ENCODE assay signal across 24 cellular contexts in the genomic region with DNA sequence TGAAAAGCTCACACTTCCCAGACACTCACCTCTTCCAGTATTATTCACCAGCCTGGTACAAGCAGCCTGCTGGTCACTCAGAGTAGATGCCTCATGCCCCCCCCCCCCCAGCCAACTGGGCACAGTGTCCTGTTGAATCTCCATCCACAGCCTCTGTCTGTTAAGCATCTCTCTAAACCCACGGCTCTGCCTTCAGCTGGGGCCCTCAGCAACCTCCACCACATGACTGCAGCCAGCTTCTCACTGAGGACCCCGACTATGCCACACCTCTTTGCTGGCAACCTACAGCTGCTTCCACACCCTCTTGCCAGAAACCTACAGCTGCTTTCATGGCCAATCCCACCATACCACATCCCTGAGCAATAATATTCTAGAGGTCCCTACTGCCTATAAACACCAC.
A peak's percentile ranks its signal among the peaks of the same experiment; 100 is the strongest.
DNase-seq lines count a peak whose midpoint lies in the region; ATAC-seq and TF ChIP-seq lines count a peak whose summit lies in the region.
"Had no signal": no experiment of that assay in that cellular context is flagged by ENCODE, and none has a peak within 500 bp of the region (broad histone marks: within the 10 kb centered on the region; RNA-seq: fewer than 3 reads in every experiment).

No MANE protein-coding gene starts in this region.

- no peak for ATAC-seq in activated CD8-positive, alpha-beta memory T cell treated with anti-CD3 and anti-CD28 coated beads, Interleukin-2, amount 10 ng/mL, durations not matched to agents 7 days and 5 days
- ATAC-seq: K562 had no signal

- TF ChIP-seq POLR2A in vagina (IDR thresholded peaks at IDR 0.05) = no peak

- intact Hi-C loops in colonic mucosa (cut with DNase I) = no loop called here
- intact Hi-C loops in vagina (cut with DNase I) = no loop called here

- no peak overlapping the region for H3K27ac Mint-ChIP-seq in activated CD8-positive, alpha-beta memory T cell treated with anti-CD3 and anti-CD28 coated beads, Interleukin-2, amount 10 ng/mL, durations not matched to agents 7 days and 5 days

- H3K4me1 ChIP-seq in colonic mucosa = peaks cover 10% of the 10 kb centered on the region
- no peaks in the 10 kb centered on the region for H3K4me1 ChIP-seq in vagina
- H3K4me1 ChIP-seq: esophagus squamous epithelium, right atrium auricular region, SJSA1 had no signal

- H3K4me3 ChIP-seq in colonic mucosa = no peak overlapping the region
- no peak overlapping the region for H3K4me3 ChIP-seq in vagina
- H3K4me3 ChIP-seq: BLaER1 treated with 17β-estradiol and CSF1 and Interleukin-3, amounts not matched to agents 10 nM and 100 nM; cardiac muscle cell; dorsolateral prefrontal cortex; esophagus squamous epithelium; K562; left ventricle myocardium inferior; PC-9; right atrium auricular region; SJSA1 had no signal

- H3K4me3 Mint-ChIP-seq in activated CD8-positive, alpha-beta memory T cell treated with anti-CD3 and anti-CD28 coated beads, Interleukin-2, amount 10 ng/mL, durations not matched to agents 7 days and 5 days = no peak overlapping the region
- H3K4me3 Mint-ChIP-seq: naive B cell had no signal

- H3K36me3 ChIP-seq in colonic mucosa (no peaks in the 10 kb centered on the region), vagina (no peaks in the 10 kb centered on the region)
- H3K36me3 ChIP-seq: BLaER1 treated with 17β-estradiol and CSF1 and Interleukin-3, amounts not matched to agents 10 nM and 100 nM; cardiac muscle cell; esophagus squamous epithelium; left ventricle myocardium inferior; right atrium auricular region; SJSA1; WERI-Rb-1 had no signal

- peak; percentile 21 for DNase-seq in activated CD8-positive, alpha-beta memory T cell treated with anti-CD3 and anti-CD28 coated beads, Interleukin-2, amount 10 ng/mL, durations not matched to agents 7 days and 5 days
- no peak for DNase-seq in activated CD8-positive, alpha-beta memory T cell treated with anti-CD3 and anti-CD28 coated beads, Interleukin-2, amount 50 U/mL, for 48 hours
- peak; percentile 17 for DNase-seq in colonic mucosa
- DNase-seq in mucosa of gallbladder (ENCODE audit: low spot score) = peak; percentile 9
- peak; percentile 40 to 79 for DNase-seq in vagina (ENCODE audit: extremely low spot score in 2 of 2)
- DNase-seq in HPDE6-E6E7 (ENCODE audit: extremely low spot score) = no peak
- DNase-seq in NCI-H2227 treated with DMSO at 0.1 percent for 48 hours (lab: John Stamatoyannopoulos, UW) = no peak
- DNase-seq in hepatic stellate cell (ENCODE audit: low spot score) = no peak
- DNase-seq: ACHN; activated naive CD4-positive, alpha-beta T cell; dorsolateral prefrontal cortex; esophagus squamous epithelium; left ventricle myocardium inferior; naive B cell; NCI-H1436 treated with DMSO at 0.1 percent for 48 hours; NCI-H748 treated with DMSO at 0.1 percent for 48 hours; PC-9; T-helper 2 cell; WERI-Rb-1 had no signal

- H3K36me3 Mint-ChIP-seq in activated CD8-positive, alpha-beta memory T cell treated with anti-CD3 and anti-CD28 coated beads, Interleukin-2, amount 10 ng/mL, durations not matched to agents 7 days and 5 days = no peaks in the 10 kb centered on the region
- H3K36me3 Mint-ChIP-seq: naive B cell had no signal

- TF ChIP-seq CTCF in colonic mucosa (IDR thresholded peaks at IDR 0.05) (no peak), vagina (IDR thresholded peaks at IDR 0.05) (no peak)

- H3K9ac ChIP-seq in colonic mucosa (ENCODE audit: low read depth in 2 of 2, low read length in 2 of 2) = peak overlapping the region in 1 of 2 donors; percentile 1
- H3K9ac ChIP-seq: BLaER1 treated with 17β-estradiol and CSF1 and Interleukin-3, amounts not matched to agents 10 nM and 100 nM had no signal

- H3K9me3 Mint-ChIP-seq in activated CD8-positive, alpha-beta memory T cell treated with anti-CD3 and anti-CD28 coated beads, Interleukin-2, amount 10 ng/mL, durations not matched to agents 7 days and 5 days (ENCODE audit: low read depth) = no peaks in the 10 kb centered on the region

- CTCF ChIA-PET in activated CD8-positive, alpha-beta memory T cell treated with anti-CD3 and anti-CD28 coated beads, Interleukin-2, amount 10 ng/mL, durations not matched to agents 7 days and 5 days (lab: Charles Lee) = interaction anchor here (1.3 kb wide), 1 partner anchor 145 kb away, joined by 3 read pairs; no protein-coding TSS in a partner anchor

- H3K4me1 Mint-ChIP-seq in activated CD8-positive, alpha-beta memory T cell treated with anti-CD3 and anti-CD28 coated beads, Interleukin-2, amount 10 ng/mL, durations not matched to agents 7 days and 5 days = no peaks in the 10 kb centered on the region

- H3K27me3 ChIP-seq in colonic mucosa = no peaks in the 10 kb centered on the region
- no peaks in the 10 kb centered on the region for H3K27me3 ChIP-seq in vagina
- H3K27me3 ChIP-seq: BLaER1 treated with 17β-estradiol and CSF1 and Interleukin-3, amounts not matched to agents 10 nM and 100 nM; cardiac muscle cell; dorsolateral prefrontal cortex; esophagus squamous epithelium; right atrium auricular region; SJSA1 had no signal

- H3K9me3 ChIP-seq in colonic mucosa = no peaks in the 10 kb centered on the region
- H3K9me3 ChIP-seq in vagina = no peaks in the 10 kb centered on the region
- H3K9me3 ChIP-seq: esophagus squamous epithelium, left ventricle myocardium inferior, right atrium auricular region had no signal

- peak overlapping the region; percentile 67 for H3K27ac ChIP-seq in colonic mucosa
- H3K27ac ChIP-seq in vagina = no peak overlapping the region
- H3K27ac ChIP-seq: BLaER1 treated with 17β-estradiol and CSF1 and Interleukin-3, amounts not matched to agents 10 nM and 100 nM; cardiac muscle cell; esophagus squamous epithelium; left ventricle myocardium inferior; PC-9; right atrium auricular region; SJSA1; WERI-Rb-1 had no signal

- H3K27me3 Mint-ChIP-seq in activated CD8-positive, alpha-beta memory T cell treated with anti-CD3 and anti-CD28 coated beads, Interleukin-2, amount 10 ng/mL, durations not matched to agents 7 days and 5 days = peaks cover 26% of the 10 kb centered on the region

Comparison
In these comparisons a context has a peak if more than half of its experiments do, and no peak if none do; other contexts are left out.
1. DNase-seq: peak in activated CD8-positive, alpha-beta memory T cell treated with anti-CD3 and anti-CD28 coated beads, Interleukin-2, amount 10 ng/mL, durations not matched to agents 7 days and 5 days (single experiment), colonic mucosa (single experiment), mucosa of gallbladder (single experiment) and vagina (2 of 2); none in activated CD8-positive, alpha-beta memory T cell treated with anti-CD3 and anti-CD28 coated beads, Interleukin-2, amount 50 U/mL, for 48 hours (single experiment), HPDE6-E6E7 (single experiment), NCI-H2227 treated with DMSO at 0.1 percent for 48 hours (single experiment) and hepatic stellate cell (single experiment).